9 cellular contexts compared by ENCODE assay signal in the genomic region with DNA sequence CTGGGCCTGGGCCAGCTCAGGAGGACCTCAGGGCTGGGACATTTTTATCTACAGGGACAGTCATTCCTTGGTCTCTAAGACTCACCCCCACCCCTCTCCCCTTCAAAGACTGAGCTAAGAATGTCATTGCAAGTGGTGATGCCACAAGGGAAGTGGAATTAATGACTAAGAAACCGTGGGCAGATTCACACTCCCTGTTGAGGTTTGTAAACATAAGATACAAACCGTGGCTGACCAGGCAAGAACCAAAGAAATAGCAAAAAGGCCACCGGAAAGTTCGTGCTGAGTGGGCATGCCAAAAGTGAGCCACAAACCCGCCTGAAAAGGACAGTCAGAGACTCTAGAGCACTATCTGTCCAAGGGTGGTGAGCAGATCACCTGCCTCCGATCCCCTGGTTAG. TPM values are rescaled to one million over a fixed set of nuclear protein-coding genes. Genes with fewer than 3 reads are reported as not detected.
DNase-seq lines count a peak whose midpoint lies in the region; ATAC-seq and TF ChIP-seq lines count a peak whose summit lies in the region.
"Had no signal": no experiment of that assay in that cellular context is flagged by ENCODE, and none has a peak within 500 bp of the region (broad histone marks: within the 10 kb centered on the region; RNA-seq: fewer than 3 reads in every experiment).

No MANE protein-coding gene starts in this region.

- POLR2A ChIA-PET in WTC11 (lab: Charles Lee): interaction anchor here (0.6 to 1.4 kb wide), 2 partner anchors 27 to 35 kb away, joined by 3 to 4 read pairs; no protein-coding TSS in a partner anchor
- POLR2A ChIA-PET in CD8-positive, alpha-beta memory T cell (lab: Charles Lee): no interaction called here
- POLR2A ChIA-PET in Caco-2 (lab: Charles Lee): interaction anchor here (0.5 kb wide), 1 partner anchor 783 kb away, joined by 5 read pairs; a partner anchor contains a TSS

- intact Hi-C loops in Caco-2 (cut with micrococcal nuclease; ENCODE audit: unreplicated experiment): no loop called here

- peaks cover 10% of the 10 kb centered on the region for H3K4me1 Mint-ChIP-seq in activated CD8-positive, alpha-beta memory T cell treated with anti-CD3 and anti-CD28 coated beads, Interleukin-2, amount 10 ng/mL, durations not matched to agents 7 days and 5 days
- H3K4me1 Mint-ChIP-seq in WTC11 (peaks cover 86% of the 10 kb centered on the region), Caco-2 (ENCODE audit: low read depth, unreplicated experiment) (peaks cover 32% of the 10 kb centered on the region)
- H3K4me1 Mint-ChIP-seq in CD8-positive, alpha-beta memory T cell: peaks cover 0 to 5% (median 3%) of the 10 kb centered on the region in 3 donors

- H3K9me3 Mint-ChIP-seq in activated CD8-positive, alpha-beta memory T cell treated with anti-CD3 and anti-CD28 coated beads, Interleukin-2, amount 10 ng/mL, durations not matched to agents 7 days and 5 days (ENCODE audit: low read depth): no peaks in the 10 kb centered on the region
- H3K9me3 Mint-ChIP-seq in WTC11 (no peaks in the 10 kb centered on the region), Caco-2 (ENCODE audit: unreplicated experiment) (no peaks in the 10 kb centered on the region)
- peaks cover 0 to 2% (median 0%) of the 10 kb centered on the region in 5 donors for H3K9me3 Mint-ChIP-seq in CD8-positive, alpha-beta memory T cell

- H3K9me3 ChIP-seq in thoracic aorta: no peaks in the 10 kb centered on the region
- no peaks in the 10 kb centered on the region for H3K9me3 ChIP-seq in CD8-positive, alpha-beta memory T cell (ENCODE audit: low read length)
- no peaks in the 10 kb centered on the region for H3K9me3 ChIP-seq in Caco-2

- H3K27me3 Mint-ChIP-seq in activated CD8-positive, alpha-beta memory T cell treated with anti-CD3 and anti-CD28 coated beads, Interleukin-2, amount 10 ng/mL, durations not matched to agents 7 days and 5 days: peaks cover 36% of the 10 kb centered on the region
- no peaks in the 10 kb centered on the region; the same call in 1 of the 2 replicates for H3K27me3 Mint-ChIP-seq in WTC11 (ENCODE audit: low read depth)
- peaks cover 2 to 21% of the 10 kb centered on the region in 2 donors for H3K27me3 Mint-ChIP-seq in CD8-positive, alpha-beta memory T cell
- no peaks in the 10 kb centered on the region for H3K27me3 Mint-ChIP-seq in Caco-2 (ENCODE audit: insufficient read depth, unreplicated experiment)

- peak; percentile 46 for DNase-seq in activated CD8-positive, alpha-beta memory T cell treated with anti-CD3 and anti-CD28 coated beads, Interleukin-2, amount 10 ng/mL, durations not matched to agents 7 days and 5 days
- DNase-seq in activated CD8-positive, alpha-beta memory T cell treated with anti-CD3 and anti-CD28 coated beads, Interleukin-2, amount 50 U/mL, for 48 hours: no peak
- DNase-seq in WTC11 (ENCODE audit: low spot score) (no peak), kidney glomerular epithelial cell (lab: John Stamatoyannopoulos, UW) (peak; percentile 40), thoracic aorta (ENCODE audit: low spot score) (no peak), Caco-2 (no peak)
- no peak for DNase-seq in CD8-positive, alpha-beta memory T cell

- H3K4me3 Mint-ChIP-seq in activated CD8-positive, alpha-beta memory T cell treated with anti-CD3 and anti-CD28 coated beads, Interleukin-2, amount 10 ng/mL, durations not matched to agents 7 days and 5 days: no peak overlapping the region
- H3K4me3 Mint-ChIP-seq in WTC11 (no peak overlapping the region), Caco-2 (ENCODE audit: unreplicated experiment) (no peak overlapping the region)
- peak overlapping the region in 1 of 7 donors; percentile 46 for H3K4me3 Mint-ChIP-seq in CD8-positive, alpha-beta memory T cell

- no peak overlapping the region for H3K27ac Mint-ChIP-seq in activated CD8-positive, alpha-beta memory T cell treated with anti-CD3 and anti-CD28 coated beads, Interleukin-2, amount 10 ng/mL, durations not matched to agents 7 days and 5 days
- peak overlapping the region; percentile 39; the same call in 1 of the 2 replicates for H3K27ac Mint-ChIP-seq in WTC11
- H3K27ac Mint-ChIP-seq in CD8-positive, alpha-beta memory T cell: peak overlapping the region in 1 of 8 donors; percentile 83
- no peak overlapping the region for H3K27ac Mint-ChIP-seq in Caco-2 (ENCODE audit: unreplicated experiment)

- no peaks in the 10 kb centered on the region for H3K36me3 ChIP-seq in thoracic aorta
- no peaks in the 10 kb centered on the region for H3K36me3 ChIP-seq in CD8-positive, alpha-beta memory T cell (ENCODE audit: insufficient read depth, low read length)
- no peaks in the 10 kb centered on the region for H3K36me3 ChIP-seq in Caco-2 (ENCODE audit: control insufficient read depth, insufficient read depth, low read length)

- CTCF ChIA-PET in activated CD8-positive, alpha-beta memory T cell treated with anti-CD3 and anti-CD28 coated beads, Interleukin-2, amount 10 ng/mL, durations not matched to agents 7 days and 5 days (lab: Charles Lee): interaction anchor here (0.8 kb wide), 1 partner anchor 111 kb away, joined by 3 read pairs; no protein-coding TSS in a partner anchor
- CTCF ChIA-PET in WTC11 (lab: Charles Lee): interaction anchor here (1.1 to 2.7 kb wide), 3 partner anchors 11 to 23 kb away, joined by 4 to 8 read pairs (median 6); no protein-coding TSS in a partner anchor
- CTCF ChIA-PET in CD8-positive, alpha-beta memory T cell (lab: Charles Lee): no interaction called here
- CTCF ChIA-PET in Caco-2 (lab: Charles Lee): interaction anchor here (1.1 kb wide), 1 partner anchor 14 kb away, joined by 4 read pairs; no protein-coding TSS in a partner anchor

- no TSS peak for BruUV-seq in Caco-2 (replicated peaks; lab: Mats Ljungman, UMichigan)

- H3K4me1 ChIP-seq in thoracic aorta (ENCODE audit: control insufficient read depth in 1 of 2, low read depth in 2 of 2): peaks cover 51 to 85% of the 10 kb centered on the region in 2 donors
- no peaks in the 10 kb centered on the region for H3K4me1 ChIP-seq in CD8-positive, alpha-beta memory T cell (ENCODE audit: insufficient read depth, low read length)
- peaks cover 36% of the 10 kb centered on the region for H3K4me1 ChIP-seq in Caco-2

- H3K36me3 Mint-ChIP-seq in activated CD8-positive, alpha-beta memory T cell treated with anti-CD3 and anti-CD28 coated beads, Interleukin-2, amount 10 ng/mL, durations not matched to agents 7 days and 5 days: no peaks in the 10 kb centered on the region
- H3K36me3 Mint-ChIP-seq in WTC11 (no peaks in the 10 kb centered on the region), Caco-2 (ENCODE audit: insufficient read depth, unreplicated experiment) (peaks cover 4% of the 10 kb centered on the region)
- no peaks in the 10 kb centered on the region for H3K36me3 Mint-ChIP-seq in CD8-positive, alpha-beta memory T cell

- H3K4me3 ChIP-seq in thoracic aorta: no peak overlapping the region
- no peak overlapping the region for H3K4me3 ChIP-seq in CD8-positive, alpha-beta memory T cell (ENCODE audit: low read length)
- no peak overlapping the region for H3K4me3 ChIP-seq in Caco-2 (ENCODE audit: low read depth, low read length)

- no peak for TF ChIP-seq CTCF in WTC11 (IDR thresholded peaks at IDR 0.05)
- no peak for TF ChIP-seq CTCF in thoracic aorta (IDR thresholded peaks at IDR 0.05)
- no peak for TF ChIP-seq CTCF in Caco-2 (IDR thresholded peaks at IDR 0.05; ENCODE audit: insufficient read depth in 1 of 2, low read depth in 1 of 2, low read length in 1 of 2, severe bottlenecking in 1 of 2, unreplicated experiment in 1 of 2)

- no peaks in the 10 kb centered on the region for H3K27me3 ChIP-seq in thoracic aorta (replicated peaks; ENCODE audit: insufficient read depth)
- H3K27me3 ChIP-seq in CD8-positive, alpha-beta memory T cell (ENCODE audit: insufficient read depth, low read length, poor library complexity, severe bottlenecking): no peaks in the 10 kb centered on the region
- H3K27me3 ChIP-seq in Caco-2 (replicated peaks; ENCODE audit: control insufficient read depth, insufficient read depth, low read length): no peaks in the 10 kb centered on the region

- no peak for ATAC-seq in activated CD8-positive, alpha-beta memory T cell treated with anti-CD3 and anti-CD28 coated beads, Interleukin-2, amount 10 ng/mL, durations not matched to agents 7 days and 5 days
- ATAC-seq in WTC11 (no peak), thoracic aorta (ENCODE audit: insufficient number of reproducible peaks, low FRiP score, low read depth) (no peak), HG02571 (IDR thresholded peaks at IDR 0.05; ENCODE audit: unreplicated experiment) (no peak)

- peak overlapping the region; percentile 81 to 88 for H3K27ac ChIP-seq in thoracic aorta
- no peak overlapping the region for H3K27ac ChIP-seq in CD8-positive, alpha-beta memory T cell (ENCODE audit: low read depth, low read length)
- H3K27ac ChIP-seq: C4-2B had no signal

TF ChIP-seq in WTC11, 78 proteins besides CTCF, POLR2A, EP300 and RAD21:
- no peak for TF ChIP-seq CBFB (CRISPR knock-in tag; IDR thresholded peaks at IDR 0.05; ENCODE audit: low read depth)
- TF ChIP-seq, protein P1, sequence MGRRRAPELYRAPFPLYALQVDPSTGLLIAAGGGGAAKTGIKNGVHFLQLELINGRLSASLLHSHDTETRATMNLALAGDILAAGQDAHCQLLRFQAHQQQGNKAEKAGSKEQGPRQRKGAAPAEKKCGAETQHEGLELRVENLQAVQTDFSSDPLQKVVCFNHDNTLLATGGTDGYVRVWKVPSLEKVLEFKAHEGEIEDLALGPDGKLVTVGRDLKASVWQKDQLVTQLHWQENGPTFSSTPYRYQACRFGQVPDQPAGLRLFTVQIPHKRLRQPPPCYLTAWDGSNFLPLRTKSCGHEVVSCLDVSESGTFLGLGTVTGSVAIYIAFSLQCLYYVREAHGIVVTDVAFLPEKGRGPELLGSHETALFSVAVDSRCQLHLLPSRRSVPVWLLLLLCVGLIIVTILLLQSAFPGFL (CRISPR knock-in tag; IDR thresholded peaks at IDR 0.05; ENCODE audit: borderline replicate concordance): no peak
- no peak for TF ChIP-seq ZNF396 (CRISPR knock-in tag; IDR thresholded peaks at IDR 0.05; ENCODE audit: borderline replicate concordance)
- no peak for TF ChIP-seq HMGA2 (CRISPR knock-in tag; IDR thresholded peaks at IDR 0.05)

RNA-seq across cellular contexts. Expression of a gene that starts 25.7 kb away (rescaled TPM):
- total RNA-seq in activated CD8-positive, alpha-beta memory T cell treated with anti-CD3 and anti-CD28 coated beads, Interleukin-2, amount 10 ng/mL, durations not matched to agents 7 days and 5 days: not detected
- total RNA-seq in WTC11 (2021) (10.3 to 15.9 TPM (median 12.3 TPM) in 3 replicates), thoracic aorta (10 to 100 TPM; 20.0 to 31.4 TPM), Caco-2 (2022) (3.7 and 4.2 TPM in 2 replicates)
- not detected for total RNA-seq in CD8-positive, alpha-beta memory T cell
- polyA plus RNA-seq in CD8-positive, alpha-beta memory T cell: 0.16 TPM

Comparison
In these comparisons a context has a peak if more than half of its experiments do, and no peak if none do; other contexts are left out.
1. DNase-seq: peak in activated CD8-positive, alpha-beta memory T cell treated with anti-CD3 and anti-CD28 coated beads, Interleukin-2, amount 10 ng/mL, durations not matched to agents 7 days and 5 days (single experiment) and kidney glomerular epithelial cell (single experiment); none in activated CD8-positive, alpha-beta memory T cell treated with anti-CD3 and anti-CD28 coated beads, Interleukin-2, amount 50 U/mL, for 48 hours (single experiment), WTC11 (single experiment), thoracic aorta (single experiment), CD8-positive, alpha-beta memory T cell (0 of 5) and Caco-2 (0 of 2).